12 cellular contexts compared by ENCODE assay signal in genomic region chr19:38842439-38843174, GRCh38. TPM values are rescaled to one million over a fixed set of nuclear protein-coding genes. Genes with fewer than 3 reads are reported as not detected.
A peak's percentile ranks its signal among the peaks of the same experiment; 100 is the strongest.
DNase-seq lines count a peak whose midpoint lies in the region; ATAC-seq and TF ChIP-seq lines count a peak whose summit lies in the region.
"Had no signal": no experiment of that assay in that cellular context is flagged by ENCODE, and none has a peak within 500 bp of the region (broad histone marks: within the 10 kb centered on the region; RNA-seq: fewer than 3 reads in every experiment).

No MANE protein-coding gene starts in this region.

- H3K4me3 Mint-ChIP-seq in natural killer cell treated with Interleukin-12 subunit alpha and Interleukin-12 subunit beta and Interleukin-15 and Interleukin-18, amount 100 ng/mL, for 72 hours, result peak overlapping the region; percentile 72

- peak; percentile 65 to 81 for ATAC-seq in natural killer cell treated with Interleukin-12 subunit alpha and Interleukin-12 subunit beta and Interleukin-15 and Interleukin-18, amount 100 ng/mL, for 72 hours
- no peak for ATAC-seq in GM19351 (IDR thresholded peaks at IDR 0.05; ENCODE audit: unreplicated experiment)
- ATAC-seq in GM19452 (IDR thresholded peaks at IDR 0.05; ENCODE audit: unreplicated experiment), result no peak

- H3K27ac Mint-ChIP-seq in natural killer cell treated with Interleukin-12 subunit alpha and Interleukin-12 subunit beta and Interleukin-15 and Interleukin-18, amount 100 ng/mL, for 72 hours, result peak overlapping the region; percentile 77 to 98

- TF ChIP-seq CTCF in 22Rv1 (IDR thresholded peaks at IDR 0.05), result no peak

- peaks cover 35% of the 10 kb centered on the region for H3K36me3 Mint-ChIP-seq in natural killer cell treated with Interleukin-12 subunit alpha and Interleukin-12 subunit beta and Interleukin-15 and Interleukin-18, amount 100 ng/mL, for 72 hours

- DNase-seq in T-helper 1 cell, result peak in 4 of 5 donors; percentile 37 to 80 (median 49)
- peak; percentile 58 for DNase-seq in activated effector memory CD4-positive, alpha-beta T cell treated with Interleukin-2 at 50 U/mL for 16 hours
- DNase-seq in natural killer cell treated with Interleukin-12 subunit alpha and Interleukin-12 subunit beta and Interleukin-15 and Interleukin-18, amount 100 ng/mL, for 72 hours (ENCODE audit: low spot score), result peak; percentile 66
- no peak for DNase-seq in ureter (ENCODE audit: low spot score)
- DNase-seq in NCI-H1105 treated with DMSO at 0.1 percent for 48 hours (lab: John Stamatoyannopoulos, UW), result no peak
- DNase-seq: cerebellar nuclear complex, NCI-H1105, SK-N-SH had no signal

- H3K27me3 Mint-ChIP-seq in natural killer cell treated with Interleukin-12 subunit alpha and Interleukin-12 subunit beta and Interleukin-15 and Interleukin-18, amount 100 ng/mL, for 72 hours, result no peaks in the 10 kb centered on the region

- H3K9me3 Mint-ChIP-seq in natural killer cell treated with Interleukin-12 subunit alpha and Interleukin-12 subunit beta and Interleukin-15 and Interleukin-18, amount 100 ng/mL, for 72 hours, result no peaks in the 10 kb centered on the region

- peak overlapping the region; percentile 100 for H3K27ac ChIP-seq in 22Rv1

- peaks cover 63 to 66% of the 10 kb centered on the region in 2 donors for H3K4me1 Mint-ChIP-seq in natural killer cell treated with Interleukin-12 subunit alpha and Interleukin-12 subunit beta and Interleukin-15 and Interleukin-18, amount 100 ng/mL, for 72 hours (ENCODE audit: low read depth in 2 of 2)

RNA-seq across cellular contexts. Expression of gene HNRNPL, which starts 7.2 kb away (rescaled TPM):
- 100 to 1,000 TPM; 559 to 561 TPM for total RNA-seq in natural killer cell treated with Interleukin-12 subunit alpha and Interleukin-12 subunit beta and Interleukin-15 and Interleukin-18, amount 100 ng/mL, for 72 hours
- 295 TPM for total RNA-seq in ureter

RNA-seq across cellular contexts. Expression of gene ECH1, which starts 11.0 kb away (rescaled TPM):
- 100 to 1,000 TPM; 104 to 163 TPM for total RNA-seq in natural killer cell treated with Interleukin-12 subunit alpha and Interleukin-12 subunit beta and Interleukin-15 and Interleukin-18, amount 100 ng/mL, for 72 hours
- 175 TPM for total RNA-seq in ureter

RNA-seq across cellular contexts. Expression of gene LGALS4, which starts 29.9 kb away (rescaled TPM):
- 1 to 10 TPM; 1.6 to 1.7 TPM for total RNA-seq in natural killer cell treated with Interleukin-12 subunit alpha and Interleukin-12 subunit beta and Interleukin-15 and Interleukin-18, amount 100 ng/mL, for 72 hours
- total RNA-seq in ureter, result 9.2 TPM
- total RNA-seq: renal cortical epithelial cell had no signal

RNA-seq across cellular contexts. Expression of gene RINL, which starts 35.5 kb away (rescaled TPM):
- total RNA-seq in natural killer cell treated with Interleukin-12 subunit alpha and Interleukin-12 subunit beta and Interleukin-15 and Interleukin-18, amount 100 ng/mL, for 72 hours, result 10 to 100 TPM; 58.1 to 63.8 TPM
- 14.1 TPM for total RNA-seq in ureter

RNA-seq across cellular contexts. Expression of gene LGALS7B, which starts 53.6 kb away (rescaled TPM):
- total RNA-seq in natural killer cell treated with Interleukin-12 subunit alpha and Interleukin-12 subunit beta and Interleukin-15 and Interleukin-18, amount 100 ng/mL, for 72 hours, result not detected
- not detected for total RNA-seq in ureter
- total RNA-seq: renal cortical epithelial cell had no signal

Comparison
In these comparisons a context has a peak if more than half of its experiments do, and no peak if none do; other contexts are left out.
1. DNase-seq: peak in T-helper 1 cell (4 of 5), activated effector memory CD4-positive, alpha-beta T cell treated with Interleukin-2 at 50 U/mL for 16 hours (single experiment) and natural killer cell treated with Interleukin-12 subunit alpha and Interleukin-12 subunit beta and Interleukin-15 and Interleukin-18, amount 100 ng/mL, for 72 hours (single experiment); none in ureter (single experiment) and NCI-H1105 treated with DMSO at 0.1 percent for 48 hours (single experiment).
2. ATAC-seq: peak in natural killer cell treated with Interleukin-12 subunit alpha and Interleukin-12 subunit beta and Interleukin-15 and Interleukin-18, amount 100 ng/mL, for 72 hours (2 of 2); none in GM19351 (single experiment) and GM19452 (single experiment).